20 cellular contexts compared by ENCODE assay signal in genomic region chr1:84426376-84426775, GRCh38. TPM values are rescaled to one million over a fixed set of nuclear protein-coding genes. Genes with fewer than 3 reads are reported as not detected.
A peak's percentile ranks its signal among the peaks of the same experiment; 100 is the strongest.
DNase-seq lines count a peak whose midpoint lies in the region; ATAC-seq and TF ChIP-seq lines count a peak whose summit lies in the region.
"Had no signal": no experiment of that assay in that cellular context is flagged by ENCODE, and none has a peak within 500 bp of the region (broad histone marks: within the 10 kb centered on the region; RNA-seq: fewer than 3 reads in every experiment).

No MANE protein-coding gene starts in this region.

- peaks cover 0 to 1% of the 10 kb centered on the region in 2 donors for H3K36me3 Mint-ChIP-seq in CD14-positive monocyte
- H3K36me3 Mint-ChIP-seq: CD4-positive, CD25-positive, alpha-beta regulatory T cell had no signal

- TF ChIP-seq CTCF in CD14-positive monocyte (IDR thresholded peaks at IDR 0.05) = no peak
- TF ChIP-seq CTCF in brain microvascular endothelial cell (IDR thresholded peaks at IDR 0.05; ENCODE audit: low read depth, low read length, missing control alignments) = no peak

- in situ Hi-C loops in brain microvascular endothelial cell (cut with HindIII; ENCODE audit: low pct_ligation_motif_present, low sequenced_read_pairs) = loop anchor here (25.0 kb wide), 1 partner anchor 336 kb away; no protein-coding TSS in a partner anchor

- H3K27ac ChIP-seq in brain microvascular endothelial cell = no peak overlapping the region
- H3K27ac ChIP-seq: BLaER1 had no signal

- H3K4me3 Mint-ChIP-seq in CD14-positive monocyte = no peak overlapping the region
- H3K4me3 Mint-ChIP-seq: CD4-positive, CD25-positive, alpha-beta regulatory T cell; CD8-positive, alpha-beta memory T cell; GM23338; HFFc6; IgD-negative memory B cell had no signal

- H3K36me3 ChIP-seq in brain microvascular endothelial cell (replicated peaks) = no peaks in the 10 kb centered on the region
- H3K36me3 ChIP-seq: BLaER1 had no signal

- ATAC-seq in left lobe of liver = peak; percentile 83
- no peak for ATAC-seq in HG03175 (IDR thresholded peaks at IDR 0.05; ENCODE audit: unreplicated experiment)
- ATAC-seq: GM23338, HepG2 had no signal

- no peaks in the 10 kb centered on the region for H3K27me3 ChIP-seq in brain microvascular endothelial cell (replicated peaks)
- H3K27me3 ChIP-seq: BLaER1 had no signal

- peaks cover 0 to 8% (median 4%) of the 10 kb centered on the region in 7 donors for H3K9me3 Mint-ChIP-seq in CD14-positive monocyte
- H3K9me3 Mint-ChIP-seq: GM23338 had no signal

- DNase-seq in NCI-H2029 treated with DMSO at 0.1 percent for 48 hours (lab: John Stamatoyannopoulos, UW) = peak; percentile 55
- no peak for DNase-seq in NCI-H2029 (lab: John Stamatoyannopoulos, UW)
- DNase-seq in CD14-positive monocyte (ENCODE audit: low spot score) = no peak
- peak; percentile 34 for DNase-seq in NCI-H774 (lab: John Stamatoyannopoulos, UW)
- no peak for DNase-seq in left lobe of liver (ENCODE audit: low spot score)
- DNase-seq in brain microvascular endothelial cell = no peak
- DNase-seq: 8988T; CD4-positive, CD25-positive, alpha-beta regulatory T cell; CD8-positive, alpha-beta memory T cell; COR-L47; HCEC 1CT; HFFc6; KBM-7 had no signal

- intact Hi-C loops in CD14-positive monocyte (cut with micrococcal nuclease) = no loop called here

- peak overlapping the region in 5 of 7 donors; percentile 19 to 87 (median 57) for H3K27ac Mint-ChIP-seq in CD14-positive monocyte
- H3K27ac Mint-ChIP-seq: CD4-positive, CD25-positive, alpha-beta regulatory T cell; CD8-positive, alpha-beta memory T cell; GM23338; HFFc6; IgD-negative memory B cell had no signal

- H3K4me3 ChIP-seq in brain microvascular endothelial cell (ENCODE audit: low read depth, low read length) = no peak overlapping the region
- H3K4me3 ChIP-seq: BLaER1, GM23338 had no signal

- H3K27me3 Mint-ChIP-seq in CD14-positive monocyte (ENCODE audit: low read depth in 3 of 3) = peaks cover 0 to 3% (median 0%) of the 10 kb centered on the region in 3 donors
- H3K27me3 Mint-ChIP-seq: IgD-negative memory B cell had no signal

- peaks cover 25% of the 10 kb centered on the region for H3K4me1 Mint-ChIP-seq in CD14-positive monocyte
- H3K4me1 Mint-ChIP-seq: CD4-positive, CD25-positive, alpha-beta regulatory T cell; CD8-positive, alpha-beta memory T cell; GM23338 had no signal

RNA-seq across cellular contexts. Expression of gene DNASE2B, which starts 28.1 kb away (rescaled TPM):
- not detected for polyA plus RNA-seq in CD14-positive monocyte
- not detected for total RNA-seq in left lobe of liver
- total RNA-seq: A673; CD4-positive, CD25-positive, alpha-beta regulatory T cell; CD8-positive, alpha-beta memory T cell; GM23338; HepG2; HFFc6 had no signal
- polyA plus RNA-seq: AG04450; CD4-positive, CD25-positive, alpha-beta regulatory T cell; CD8-positive, alpha-beta memory T cell; GM23338; HepG2; IgD-negative memory B cell had no signal

RNA-seq across cellular contexts. Expression of gene RPF1, which starts 52.7 kb away (rescaled TPM):
- 10 to 100 TPM; 23.8 to 25.4 TPM for polyA plus RNA-seq in CD14-positive monocyte
- 8.6 TPM for total RNA-seq in left lobe of liver

Comparison
In these comparisons a context has a peak if more than half of its experiments do, and no peak if none do; other contexts are left out.
1. DNase-seq: peak in NCI-H2029 treated with DMSO at 0.1 percent for 48 hours (single experiment) and NCI-H774 (single experiment); none in NCI-H2029 (single experiment), CD14-positive monocyte (single experiment), left lobe of liver (single experiment) and brain microvascular endothelial cell (single experiment).